In the genomic region with DNA sequence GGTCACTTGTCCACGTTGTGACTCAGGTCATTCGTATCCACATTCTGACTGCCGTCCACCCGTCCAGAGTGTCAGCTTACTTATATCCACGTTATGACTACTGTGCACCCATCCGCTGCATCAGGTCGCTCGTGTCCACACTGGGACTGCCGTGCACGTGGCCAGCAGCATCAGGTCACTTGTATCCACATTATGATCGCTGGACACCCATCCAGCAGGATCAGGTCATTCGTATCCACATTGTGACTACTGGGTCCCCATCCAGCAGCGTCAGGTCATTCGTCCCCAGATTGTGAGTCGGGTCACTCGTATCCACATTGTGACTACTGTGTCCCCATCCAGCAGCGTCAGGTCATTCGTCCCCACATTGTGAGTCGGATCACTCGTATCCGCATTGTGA, we compare ENCODE assay signal across 29 cellular contexts.
"Had no signal": no experiment of that assay in that cellular context is flagged by ENCODE, and none has a peak within 500 bp of the region (broad histone marks: within the 10 kb centered on the region; RNA-seq: fewer than 3 reads in every experiment).

No MANE protein-coding gene starts in this region.

- DNase-seq: activated CD4-positive, alpha-beta T cell treated with anti-CD3 and anti-CD28 coated beads, Interleukin-2, amount 10 ng/mL, durations not matched to agents 24 days and 14 days; activated CD4-positive, alpha-beta T cell treated with anti-CD3 and anti-CD28 coated beads, Interleukin-2, amount 50 U/mL, for 4 hours; activated CD8-positive, alpha-beta T cell treated with anti-CD3 and anti-CD28 coated beads for 36 hours; activated gamma-delta T cell; activated naive CD4-positive, alpha-beta T cell treated with Interleukin-2 at 50 U/mL for 16 hours; activated naive CD8-positive, alpha-beta T cell treated with anti-CD3 and anti-CD28 coated beads, Interleukin-2, amount 10 ng/mL, durations not matched to agents 7 days and 5 days; activated T-cell treated with anti-CD3 and anti-CD28 coated beads, Interleukin-2, amount 50 U/mL, for 24 hours; body of pancreas; caudate nucleus; cerebellar nuclear complex; Kasumi-1; KG1; MG63; NCI-H1048; NCI-H1105 treated with DMSO at 0.1 percent for 48 hours; NCI-H1436 treated with DMSO at 0.1 percent for 48 hours; NCI-H1694 treated with DMSO at 0.1 percent for 48 hours; NCI-H2029; NCI-H345; NCI-H524 treated with DMSO at 0.1 percent for 48 hours; SIG-M5; T-helper 1 cell; T-helper 2 cell; T-helper 9 cell; WERI-Rb-1 had no signal

- H3K9me3 ChIP-seq: body of pancreas, breast epithelium, MG63 had no signal

- FAIRE-seq: astrocyte had no signal

- H3K27me3 ChIP-seq: body of pancreas, breast epithelium, MG63 had no signal

- H3K27ac ChIP-seq: body of pancreas, breast epithelium, WERI-Rb-1 had no signal

- H3K4me3 ChIP-seq: body of pancreas, breast epithelium, MG63 had no signal

- H3K27me3 Mint-ChIP-seq: activated CD4-positive, alpha-beta T cell treated with anti-CD3 and anti-CD28 coated beads, Interleukin-2, amount 10 ng/mL, durations not matched to agents 24 days and 14 days; activated CD8-positive, alpha-beta T cell treated with anti-CD3 and anti-CD28 coated beads for 36 hours; activated naive CD4-positive, alpha-beta T cell treated with anti-CD3 and anti-CD28 coated beads, Interleukin-2, amount 50 U/mL, for 24 hours; activated naive CD8-positive, alpha-beta T cell treated with anti-CD3 and anti-CD28 coated beads, Interleukin-2, amount 10 ng/mL, durations not matched to agents 7 days and 5 days; activated T-cell treated with anti-CD3 and anti-CD28 coated beads, Interleukin-2, amount 50 U/mL, for 24 hours had no signal

- H3K36me3 ChIP-seq: breast epithelium had no signal

- H3K4me1 Mint-ChIP-seq: activated naive CD4-positive, alpha-beta T cell treated with anti-CD3 and anti-CD28 coated beads, Interleukin-2, amount 50 U/mL, for 24 hours; activated naive CD8-positive, alpha-beta T cell treated with anti-CD3 and anti-CD28 coated beads, Interleukin-2, amount 10 ng/mL, durations not matched to agents 7 days and 5 days had no signal

- H3K9me3 Mint-ChIP-seq: activated naive CD4-positive, alpha-beta T cell treated with anti-CD3 and anti-CD28 coated beads, Interleukin-2, amount 50 U/mL, for 24 hours had no signal

- H3K27ac Mint-ChIP-seq: activated CD4-positive, alpha-beta T cell treated with anti-CD3 and anti-CD28 coated beads, Interleukin-2, amount 10 ng/mL, durations not matched to agents 24 days and 14 days; activated CD8-positive, alpha-beta T cell treated with anti-CD3 and anti-CD28 coated beads for 36 hours; activated naive CD4-positive, alpha-beta T cell treated with anti-CD3 and anti-CD28 coated beads, Interleukin-2, amount 50 U/mL, for 24 hours; activated naive CD8-positive, alpha-beta T cell treated with anti-CD3 and anti-CD28 coated beads, Interleukin-2, amount 10 ng/mL, durations not matched to agents 7 days and 5 days; activated T-helper 2 cell treated with anti-CD3 and anti-CD28 coated beads, Interferon-gamma antibody, Interleukin-2, Interleukin-4, amounts not matched to agents 10 μg/mL and 5 μg/mL and 100 μg/mL, durations not matched to agents 14 hours and 24 hours and 36 hours had no signal

- H3K4me3 Mint-ChIP-seq: activated CD4-positive, alpha-beta T cell treated with anti-CD3 and anti-CD28 coated beads, Interleukin-2, amount 10 ng/mL, durations not matched to agents 24 days and 14 days; activated CD8-positive, alpha-beta T cell treated with anti-CD3 and anti-CD28 coated beads for 36 hours; activated naive CD4-positive, alpha-beta T cell treated with anti-CD3 and anti-CD28 coated beads, Interleukin-2, amount 50 U/mL, for 24 hours; activated naive CD8-positive, alpha-beta T cell treated with anti-CD3 and anti-CD28 coated beads, Interleukin-2, amount 10 ng/mL, durations not matched to agents 7 days and 5 days; activated T-cell treated with anti-CD3 and anti-CD28 coated beads, Interleukin-2, amount 50 U/mL, for 24 hours had no signal

- H3K4me1 ChIP-seq: body of pancreas, breast epithelium had no signal
